ENCODE assay signal across 8 cellular contexts in genomic region chr17:75785016-75785769, GRCh38. TPM values are rescaled to one million over a fixed set of nuclear protein-coding genes. Genes with fewer than 3 reads are reported as not detected.
DNase-seq lines count a peak whose midpoint lies in the region; ATAC-seq and TF ChIP-seq lines count a peak whose summit lies in the region.

No MANE protein-coding gene starts in this region.

- H3K36me3 Mint-ChIP-seq in T-cell, result no peaks in the 10 kb centered on the region

- H3K9me3 ChIP-seq in body of pancreas (no peaks in the 10 kb centered on the region), iPS-20b (ENCODE audit: insufficient read depth, low read depth, low read length) (no peaks in the 10 kb centered on the region), skeletal muscle satellite cell (replicated peaks; ENCODE audit: low read length) (no peaks in the 10 kb centered on the region)

- peak overlapping the region; percentile 99 for H3K27ac ChIP-seq in body of pancreas
- peak overlapping the region; percentile 96 for H3K27ac ChIP-seq in iPS-20b (ENCODE audit: low read length)

- no peaks in the 10 kb centered on the region for H3K36me3 ChIP-seq in body of pancreas (replicated peaks in 1 of 2; ENCODE audit: insufficient read depth in 1 of 2, low read depth in 2 of 2)
- H3K36me3 ChIP-seq in iPS-20b (ENCODE audit: insufficient read depth, low read depth, low read length), result no peaks in the 10 kb centered on the region
- no peaks in the 10 kb centered on the region for H3K36me3 ChIP-seq in skeletal muscle satellite cell (ENCODE audit: insufficient read depth, low read length)

- peak overlapping the region; percentile 100 for H3K9ac ChIP-seq in iPS-20b (ENCODE audit: low read depth, low read length)
- H3K9ac ChIP-seq in skeletal muscle satellite cell (ENCODE audit: low read depth, low read length), result peak overlapping the region; percentile 92

- peak; percentile 45 to 84 (median 72) for TF ChIP-seq POLR2A in body of pancreas (IDR thresholded peaks at IDR 0.05)

- peak overlapping the region; percentile 90 for H3K4me2 ChIP-seq in skeletal muscle satellite cell (ENCODE audit: low read length)

- no peaks in the 10 kb centered on the region for H3K27me3 Mint-ChIP-seq in T-cell

- TF ChIP-seq CTCF in GM12864 (IDR thresholded peaks at IDR 0.05; ENCODE audit: low read depth, low read length, missing control alignments) (no peak), body of pancreas (IDR thresholded peaks at IDR 0.05) (no peak)

- H3K27ac Mint-ChIP-seq in T-cell, result peak overlapping the region; percentile 99 to 100

- WGBS in body of pancreas, 2 donors, result 5 to 9% methylated on average over 28 to 31 of the region's 42 CpGs

- peaks cover 46 to 54% (median 52%) of the 10 kb centered on the region in 3 donors for H3K4me1 Mint-ChIP-seq in T-cell

- intact Hi-C loops in body of pancreas (cut with DNase I), result no loop called here

- ATAC-seq in HG02571 (IDR thresholded peaks at IDR 0.05; ENCODE audit: unreplicated experiment) (peak; percentile 60), T-cell (replicated peaks in 1 of 4) (peak in 3 of 4 experiments; percentile 76 to 79 (median 76)), body of pancreas (peak; percentile 78)

- H3K4me1 ChIP-seq in body of pancreas, result peaks cover 50% of the 10 kb centered on the region
- peaks cover 19% of the 10 kb centered on the region for H3K4me1 ChIP-seq in iPS-20b (ENCODE audit: insufficient read depth, low read length)
- peaks cover 37% of the 10 kb centered on the region for H3K4me1 ChIP-seq in skeletal muscle satellite cell (ENCODE audit: control insufficient read depth, insufficient read depth, low read length)

- H3K4me3 Mint-ChIP-seq in T-cell, result peak overlapping the region; percentile 81 to 91 (median 87)

- H3K27me3 ChIP-seq in body of pancreas (no peaks in the 10 kb centered on the region), iPS-20b (ENCODE audit: insufficient read depth, low read length) (no peaks in the 10 kb centered on the region), skeletal muscle satellite cell (ENCODE audit: control insufficient read depth, insufficient read depth, low read length) (no peaks in the 10 kb centered on the region)

- POLR2A ChIA-PET in T-cell (lab: Charles Lee), result interaction anchor here in 1 of 2 donors (0.6 to 1.6 kb wide), 6 partner anchors 9 to 279 kb away, joined by 4 to 20 read pairs (median 9); partner anchors contain the start of gene WBP2

- H3K4me3 ChIP-seq in GM12864 (ENCODE audit: low read depth, low read length) (peak overlapping the region; percentile 78), body of pancreas (peak overlapping the region; percentile 19 to 39), iPS-20b (ENCODE audit: low read length) (peak overlapping the region; percentile 99), skeletal muscle satellite cell (ENCODE audit: low read length) (peak overlapping the region; percentile 75)

- no peaks in the 10 kb centered on the region for H3K9me3 Mint-ChIP-seq in T-cell

- no peak for DNase-seq in GM12864 (ENCODE audit: low read depth)
- DNase-seq in NCI-H1105 (lab: John Stamatoyannopoulos, UW), result peak; percentile 81
- DNase-seq in T-cell, result peak in 6 of 34 experiments; percentile 15 to 89 (median 57)
- DNase-seq in body of pancreas, result peak; percentile 91 to 94 (median 92)
- DNase-seq in 8988T, result no peak

- CTCF ChIA-PET in T-cell (lab: Charles Lee), result interaction anchor here (0.5 to 1.3 kb wide), 7 partner anchors 11 to 156 kb away, joined by 3 to 11 read pairs (median 3); partner anchors contain the start of gene WBP2 (in 1 of the 2)

RNA-seq across cellular contexts. Expression of gene UNK, which starts 0.6 kb away (rescaled TPM):
- total RNA-seq in T-cell (10 to 100 TPM; 37.1 to 50.3 (median 39.2) TPM), body of pancreas (10 to 100 TPM; 18.4 to 59.7 TPM)
- 10.9 and 12.9 TPM in 2 replicates for total RNA-seq in skeletal muscle satellite cell (2012; rRNA removed)

RNA-seq across cellular contexts. Expression of gene GALK1, which starts 20.2 kb away (rescaled TPM):
- total RNA-seq in T-cell (10 to 100 TPM in 4 of 5 donors, 1 to 10 TPM in 1; 8.4 to 35.7 (median 26.7) TPM), body of pancreas (10 to 100 TPM; 27.4 to 27.5 TPM)
- 41.8 and 53.3 TPM in 2 replicates for total RNA-seq in skeletal muscle satellite cell (2012; rRNA removed)

RNA-seq across cellular contexts. Expression of gene UNC13D, which starts 59.0 kb away (rescaled TPM):
- total RNA-seq in T-cell (100 to 1,000 TPM; 148 to 191 (median 180) TPM), body of pancreas (10 to 100 TPM in 1 of 2 donors, 1 to 10 TPM in 1; 8.6 to 21.8 TPM)
- under 0.01 and 1.0 TPM in 2 replicates for total RNA-seq in skeletal muscle satellite cell (2012; rRNA removed)

Comparison
In these comparisons a context has a peak if more than half of its experiments do, and no peak if none do; other contexts are left out.
1. DNase-seq: peak in NCI-H1105 (single experiment) and body of pancreas (4 of 4); none in GM12864 (single experiment) and 8988T (single experiment).
2. H3K4me3 ChIP-seq: peak in every context shown above with its lines; median percentile 99 in iPS-20b; 78 in GM12864; 75 in skeletal muscle satellite cell; 29 in body of pancreas.
3. RNA of gene UNC13D, which starts 59.0 kb away (total RNA-seq): 148 to 191 TPM in T-cell; 8.6 to 21.8 TPM in body of pancreas; every median in the first group is over 4 times any median in the second.
4. Peak in every context shown above with its lines, with median percentiles within 50 percentile points of each other: ATAC-seq.